ENCODE assay signal across 8 cellular contexts in the genomic region with DNA sequence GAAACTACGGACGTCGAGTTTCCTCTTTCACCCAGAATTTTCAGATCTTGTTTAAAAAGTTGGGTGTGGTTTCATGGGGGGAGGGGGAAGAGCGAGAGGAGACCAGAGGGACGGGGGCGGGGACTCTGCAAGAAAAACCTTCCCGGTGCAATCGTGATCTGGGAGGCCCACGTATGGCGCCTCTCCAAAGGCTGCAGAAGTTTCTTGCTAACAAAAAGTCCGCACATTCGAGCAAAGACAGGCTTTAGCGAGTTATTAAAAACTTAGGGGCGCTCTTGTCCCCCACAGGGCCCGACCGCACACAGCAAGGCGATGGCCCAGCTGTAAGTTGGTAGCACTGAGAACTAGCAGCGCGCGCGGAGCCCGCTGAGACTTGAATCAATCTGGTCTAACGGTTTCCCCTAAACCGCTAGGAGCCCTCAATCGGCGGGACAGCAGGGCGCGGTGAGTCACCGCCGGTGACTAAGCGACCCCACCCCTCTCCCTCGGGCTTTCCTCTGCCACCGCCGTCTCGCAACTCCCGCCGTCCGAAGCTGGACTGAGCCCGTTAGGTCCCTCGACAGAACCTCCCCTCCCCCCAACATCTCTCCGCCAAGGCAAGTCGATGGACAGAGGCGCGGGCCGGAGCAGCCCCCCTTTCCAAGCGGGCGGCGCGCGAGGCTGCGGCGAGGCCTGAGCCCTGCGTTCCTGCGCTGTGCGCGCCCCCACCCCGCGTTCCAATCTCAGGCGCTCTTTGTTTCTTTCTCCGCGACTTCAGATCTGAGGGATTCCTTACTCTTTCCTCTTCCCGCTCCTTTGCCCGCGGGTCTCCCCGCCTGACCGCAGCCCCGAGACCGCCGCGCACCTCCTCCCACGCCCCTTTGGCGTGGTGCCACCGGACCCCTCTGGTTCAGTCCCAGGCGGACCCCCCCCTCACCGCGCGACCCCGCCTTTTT. TPM values are rescaled to one million over a fixed set of nuclear protein-coding genes. Genes with fewer than 3 reads are reported as not detected.
DNase-seq lines count a peak whose midpoint lies in the region; ATAC-seq and TF ChIP-seq lines count a peak whose summit lies in the region.

A gene (plus strand): TSS at position 161 of the 935 bp plus-strand sequence. CDS start 1,182 bp downstream, outside the sequence.

- H4K20me1 ChIP-seq in neural progenitor cell (ENCODE audit: low read depth), result peaks cover 33% of the 10 kb centered on the region

- peak within 1 kb of the TSS; percentile 49 for H3K9ac ChIP-seq in neural progenitor cell

- H3F3A ChIP-seq in neural progenitor cell (ENCODE audit: low read depth), result peaks cover 43% of the 10 kb centered on the region

- H3K36me3 ChIP-seq in neural progenitor cell, result peaks cover 10% of the 10 kb centered on the region
- H3K36me3 ChIP-seq in stomach, result peaks cover 8 to 24% (median 17%) of the 10 kb centered on the region in 4 donors

- peak; percentile 32 for TF ChIP-seq EP300 in stomach (IDR thresholded peaks at IDR 0.05)

- peak within 1 kb of the TSS; percentile 83 for H2AFZ ChIP-seq in neural progenitor cell (replicated peaks)

- no peaks in the 10 kb centered on the region for H3K27me3 ChIP-seq in neural progenitor cell
- peaks cover 0 to 12% (median 7%) of the 10 kb centered on the region in 3 donors for H3K27me3 ChIP-seq in stomach

- H3K27ac ChIP-seq in RWPE1 (peak within 1 kb of the TSS; percentile 100), neural progenitor cell (peak within 1 kb of the TSS; percentile 89), stomach (peak within 1 kb of the TSS; percentile 93 to 99 (median 97))

- peaks cover 40% of the 10 kb centered on the region for H3K79me2 ChIP-seq in neural progenitor cell (ENCODE audit: low read depth)

- H3K27ac Mint-ChIP-seq in neural progenitor cell, result peak within 1 kb of the TSS; percentile 95

- DNase-seq in NK-92 treated with Interleukin-12 subunit alpha and Interleukin-12 subunit beta, amount 100 ng/mL, for 24 hours (lab: John Stamatoyannopoulos, UW), result peak; percentile 87
- DNase-seq in NK-92 (lab: John Stamatoyannopoulos, UW; ENCODE audit: unreplicated experiment), result no peak
- DNase-seq in RWPE1 (ENCODE audit: low spot score), result peak; percentile 91
- DNase-seq in activated effector memory CD4-positive, alpha-beta T cell treated with Interleukin-2 at 50 U/mL for 16 hours, result peak; percentile 85
- peak; percentile 95 for DNase-seq in fibroblast of the aortic adventitia (ENCODE audit: low read depth)
- DNase-seq in neural progenitor cell (ENCODE audit: low spot score), result peak; percentile 94
- DNase-seq in stomach, result peak; percentile 73

- ATAC-seq in HG03066 (IDR thresholded peaks at IDR 0.05; ENCODE audit: low read depth, unreplicated experiment), result peak; percentile 33

- WGBS in stomach, 5 donors, result 0 to 1% (median 0%) methylated on average over 57 to 78 of the region's 78 CpGs

- H3K9me3 ChIP-seq in neural progenitor cell (ENCODE audit: low read depth), result no peaks in the 10 kb centered on the region
- H3K9me3 ChIP-seq in stomach, result no peaks in the 10 kb centered on the region

- POLR2A ChIA-PET in RWPE1 (lab: Yijun Ruan, JAX; ENCODE audit: low non-redundant PET), result interaction anchor here (1.5 kb wide), 1 partner anchor 27 kb away, joined by 8 read pairs; a partner anchor contains a TSS

- peaks cover 46% of the 10 kb centered on the region for H3K4me1 Mint-ChIP-seq in neural progenitor cell

- H3K36me3 Mint-ChIP-seq in neural progenitor cell, result peaks cover 24% of the 10 kb centered on the region

- CTCF ChIA-PET in RWPE1 (lab: Yijun Ruan, JAX), result no interaction called here

- H3K4me1 ChIP-seq in neural progenitor cell (peaks cover 25% of the 10 kb centered on the region), stomach (peaks cover 28 to 63% (median 56%) of the 10 kb centered on the region in 4 donors)

- TF ChIP-seq POLR2A in stomach (IDR thresholded peaks at IDR 0.05), result no peak

- intact Hi-C loops in stomach (cut with DNase I; ENCODE audit: low total_unique reads), result no loop called here

- TF ChIP-seq CTCF in RWPE1 (conservative IDR thresholded peaks at IDR 0.05; ENCODE audit: low read depth) (no peak), fibroblast of the aortic adventitia (IDR thresholded peaks at IDR 0.05; ENCODE audit: insufficient read depth, low read length) (peak; percentile 26), neural progenitor cell (IDR thresholded peaks at IDR 0.05) (no peak), stomach (IDR thresholded peaks at IDR 0.05) (peak in 1 of 7 experiments; percentile 7)

- H3K27me3 Mint-ChIP-seq in neural progenitor cell (ENCODE audit: insufficient read depth, low read depth), result peaks cover 14% of the 10 kb centered on the region

- peaks cover under 1% of the 10 kb centered on the region for H3K9me3 Mint-ChIP-seq in neural progenitor cell

- H3K4me3 Mint-ChIP-seq in neural progenitor cell, result peak within 1 kb of the TSS; percentile 97

- peak within 1 kb of the TSS; percentile 89 for H3K4me2 ChIP-seq in neural progenitor cell

- H3K4me3 ChIP-seq in fibroblast of the aortic adventitia (ENCODE audit: low read depth, low read length) (peak within 1 kb of the TSS; percentile 98), neural progenitor cell (peak within 1 kb of the TSS; percentile 74), stomach (peak within 1 kb of the TSS; percentile 66 to 85 (median 78))

RNA-seq across cellular contexts. Expression of the gene that starts here (rescaled TPM):
- total RNA-seq in fibroblast of the aortic adventitia (ENCODE audit: low replicate concordance) (10,091 and 12,680 TPM in 2 replicates), neural progenitor cell (ENCODE audit: low replicate concordance) (727 and 820 TPM in 2 replicates), stomach (100 to 1,000 TPM; 348 to 723 (median 536) TPM)
- polyA plus RNA-seq in stomach, result 100 to 1,000 TPM; 269 to 570 (median 340) TPM

Comparison
In these comparisons a context has a peak if more than half of its experiments do, and no peak if none do; other contexts are left out.
1. RNA of the gene that starts here (total RNA-seq): 10,091 to 12,680 TPM in fibroblast of the aortic adventitia; 727 to 820 TPM in neural progenitor cell and 348 to 723 TPM in stomach; every median in the first group is over 10 times any median in the second.
2. Peak in every context shown above with its lines, with median percentiles within 50 percentile points of each other: H3K27ac ChIP-seq and H3K4me3 ChIP-seq.